Comparison of ENCODE assay signal across 1 cellular context in genomic region chr7:156920076-156920475, GRCh38.
A peak's percentile ranks its signal among the peaks of the same experiment; 100 is the strongest.
TF ChIP-seq lines count a peak whose summit lies in the region.

No MANE protein-coding gene starts in this region.

TF ChIP-seq in K562, 482 proteins besides CTCF, POLR2A, EP300 and RAD21:
- TF ChIP-seq ZNF589 (CRISPR knock-in tag; IDR thresholded peaks at IDR 0.05; ENCODE audit: low read depth) (0 out of 2 replicates have a peak, but pooled peaks have one; percentile 39), ZNF280A (IDR thresholded peaks at IDR 0.05; ENCODE audit: low read depth, partially characterized antibody) (no peak)
